ENCODE assay signal across 1 cellular context in genomic region chr2:61471905-61472805, GRCh38.
A peak's percentile ranks its signal among the peaks of the same experiment; 100 is the strongest.
TF ChIP-seq lines count a peak whose summit lies in the region.

No MANE protein-coding gene starts in this region.

TF ChIP-seq in K562, 482 proteins besides CTCF, POLR2A, EP300 and RAD21 (continued from another document):
- TF ChIP-seq ZNF280B (CRISPR knock-in tag; IDR thresholded peaks at IDR 0.05) (no peak), THRB (CRISPR knock-in tag; conservative IDR thresholded peaks at IDR 0.05) (0 out of 2 replicates have a peak, but pooled peaks have one; percentile 26), TAF7 (tag; IDR thresholded peaks at IDR 0.05) (no peak), KAT2B (IDR thresholded peaks at IDR 0.05; ENCODE audit: low read depth, low read length) (no peak), POLR2AphosphoS2 (IDR thresholded peaks at IDR 0.05; ENCODE audit: low read length) (peak; percentile 20; the same call in 1 of the 2 replicates), MLLT1 (IDR thresholded peaks at IDR 0.05) (no peak), NUFIP1 (IDR thresholded peaks at IDR 0.05; ENCODE audit: partially characterized antibody) (no peak), SAFB2 (IDR thresholded peaks at IDR 0.05; ENCODE audit: borderline replicate concordance, low read depth, low read length, severe bottlenecking) (no peak), NR2C2 (CRISPR knock-in tag; IDR thresholded peaks at IDR 0.05) (no peak), NR2C2 (tag; IDR thresholded peaks at IDR 0.05) (0 out of 2 replicates have a peak, but pooled peaks have one; percentile 15)
